ENCODE assay signal across 1 cellular context in genomic region chr22:45185718-45186511, GRCh38.
TF ChIP-seq lines count a peak whose summit lies in the region.

No MANE protein-coding gene starts in this region.

TF ChIP-seq in IMR-90, 13 proteins besides CTCF, POLR2A, EP300 and RAD21 (continued from another document):
- TF ChIP-seq ELK1 (IDR thresholded peaks at IDR 0.05; ENCODE audit: borderline replicate concordance, low read depth, low read length) (no peak), RFX5 (IDR thresholded peaks at IDR 0.05; ENCODE audit: low read depth, low read length) (no peak), CHD1 (IDR thresholded peaks at IDR 0.05; ENCODE audit: low read depth, low read length) (no peak), MXI1 (IDR thresholded peaks at IDR 0.05; ENCODE audit: borderline replicate concordance, low read depth, low read length) (no peak), CEBPB (IDR thresholded peaks at IDR 0.05; ENCODE audit: low read depth, low read length) (no peak)
